In the genomic region with DNA sequence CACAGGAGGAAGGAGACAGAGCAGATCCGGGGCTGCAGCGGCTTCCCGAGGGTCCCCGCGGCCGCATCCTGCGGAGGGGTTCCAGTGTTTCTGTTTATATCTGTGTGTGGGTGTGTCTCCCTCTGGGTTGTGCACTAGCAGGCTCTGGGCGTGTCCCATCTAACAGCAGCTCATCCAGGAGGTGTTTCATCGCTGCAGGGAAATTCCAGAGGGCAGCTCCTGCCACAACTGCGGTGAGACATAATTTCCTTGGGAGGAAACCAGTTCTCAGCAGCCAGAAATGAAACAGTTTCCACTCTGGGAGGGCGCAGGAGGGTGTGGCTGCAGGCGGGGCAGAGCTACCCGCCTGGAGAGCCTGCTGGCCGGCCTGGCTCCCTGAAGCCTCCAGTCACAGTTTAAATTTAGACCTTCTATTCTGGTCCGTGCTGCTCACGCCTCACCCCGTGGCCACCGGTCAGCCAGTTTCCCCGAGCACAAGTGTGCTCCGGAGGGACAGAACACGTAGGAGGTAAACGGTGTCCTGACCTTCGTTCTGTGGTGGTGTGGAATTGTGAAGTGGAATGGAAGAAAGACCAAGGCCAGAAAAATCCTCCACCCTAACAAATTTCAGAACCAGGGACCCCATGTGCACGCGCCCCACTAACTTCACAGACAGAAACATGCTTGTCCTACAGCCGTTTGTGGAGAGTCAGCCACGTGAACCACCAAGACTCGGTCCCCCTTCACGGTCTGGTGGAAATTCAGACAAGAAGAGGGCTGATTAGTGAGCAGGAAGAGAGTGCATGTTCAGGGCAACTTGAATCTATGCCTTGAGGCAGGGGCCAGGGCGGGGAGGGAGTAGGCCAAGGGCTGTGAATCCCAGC, we compare ENCODE assay signal across 8 cellular contexts. TPM values are rescaled to one million over a fixed set of nuclear protein-coding genes. Genes with fewer than 3 reads are reported as not detected.
DNase-seq lines count a peak whose midpoint lies in the region; ATAC-seq and TF ChIP-seq lines count a peak whose summit lies in the region.

No MANE protein-coding gene starts in this region.

- TF ChIP-seq POLR2A in Peyer's patch (IDR thresholded peaks at IDR 0.05): no peak
- TF ChIP-seq POLR2A in uterus (IDR thresholded peaks at IDR 0.05): peak; percentile 59 to 70

- peak overlapping the region; percentile 53 to 89 (median 78) for H3K27ac ChIP-seq in Peyer's patch
- H3K27ac ChIP-seq in psoas muscle: peak overlapping the region; percentile 95
- H3K27ac ChIP-seq in uterus: peak overlapping the region; percentile 97 to 100

- H3K4me1 Mint-ChIP-seq in activated T-helper 2 cell treated with anti-CD3 and anti-CD28 coated beads, Interferon-gamma antibody, Interleukin-2, Interleukin-4, amounts not matched to agents 10 μg/mL and 5 μg/mL and 100 μg/mL, durations not matched to agents 14 hours and 24 hours and 36 hours (ENCODE audit: low read depth): peaks cover 14% of the 10 kb centered on the region

- ATAC-seq in HG02852 (IDR thresholded peaks at IDR 0.05; ENCODE audit: unreplicated experiment) (peak; percentile 62), psoas muscle (peak; percentile 94 to 97 (median 96)), GM19467 (IDR thresholded peaks at IDR 0.05; ENCODE audit: unreplicated experiment) (no peak)

- H3K9me3 ChIP-seq in Peyer's patch: no peaks in the 10 kb centered on the region
- no peaks in the 10 kb centered on the region for H3K9me3 ChIP-seq in psoas muscle
- H3K9me3 ChIP-seq in uterus: no peaks in the 10 kb centered on the region

- H3K27me3 ChIP-seq in Peyer's patch (no peaks in the 10 kb centered on the region), psoas muscle (ENCODE audit: insufficient read depth in 3 of 3, low read length in 2 of 3) (no peaks in the 10 kb centered on the region), uterus (no peaks in the 10 kb centered on the region)

- H3K36me3 ChIP-seq in Peyer's patch: no peaks in the 10 kb centered on the region
- H3K36me3 ChIP-seq in psoas muscle (ENCODE audit: insufficient read depth in 1 of 2, low read depth in 1 of 2): no peaks in the 10 kb centered on the region
- H3K36me3 ChIP-seq in uterus: no peaks in the 10 kb centered on the region

- 6 to 8% (median 7%) methylated on average over 30 of the region's 30 CpGs for WGBS in psoas muscle, 3 donors

- H3K36me3 Mint-ChIP-seq in activated T-helper 2 cell treated with anti-CD3 and anti-CD28 coated beads, Interferon-gamma antibody, Interleukin-2, Interleukin-4, amounts not matched to agents 10 μg/mL and 5 μg/mL and 100 μg/mL, durations not matched to agents 14 hours and 24 hours and 36 hours (ENCODE audit: low read depth): no peaks in the 10 kb centered on the region

- no peak for TF ChIP-seq CTCF in Peyer's patch (IDR thresholded peaks at IDR 0.05)
- no peak for TF ChIP-seq CTCF in psoas muscle (IDR thresholded peaks at IDR 0.05)
- peak in 2 of 4 experiments; percentile 12 to 32 for TF ChIP-seq CTCF in uterus (IDR thresholded peaks at IDR 0.05)

- H3K4me1 ChIP-seq in Peyer's patch (peaks cover 0 to 28% (median 5%) of the 10 kb centered on the region in 4 donors), psoas muscle (peaks cover 42% of the 10 kb centered on the region), uterus (peaks cover 6 to 9% of the 10 kb centered on the region in 2 donors)

- peak; percentile 95 for DNase-seq in GM04504 (ENCODE audit: low read depth)
- peak; percentile 33 to 91 (median 87) for DNase-seq in Peyer's patch
- DNase-seq in activated T-helper 2 cell treated with anti-CD3 and anti-CD28 coated beads, Interferon-gamma antibody, Interleukin-2, Interleukin-4, amounts not matched to agents 10 μg/mL and 5 μg/mL and 100 μg/mL, durations not matched to agents 14 hours and 24 hours and 36 hours (ENCODE audit: low spot score): peak; percentile 68
- peak; percentile 95 for DNase-seq in fibroblast of the conjunctiva (ENCODE audit: low read depth)
- peak; percentile 89 to 95 for DNase-seq in psoas muscle
- DNase-seq in uterus: peak; percentile 87 to 93

- H3K4me3 ChIP-seq in Peyer's patch: peak overlapping the region; percentile 3 to 23 (median 12)
- peak overlapping the region; percentile 46 for H3K4me3 ChIP-seq in psoas muscle
- H3K4me3 ChIP-seq in uterus: peak overlapping the region; percentile 3 to 9

- no peaks in the 10 kb centered on the region for H3K27me3 Mint-ChIP-seq in activated T-helper 2 cell treated with anti-CD3 and anti-CD28 coated beads, Interferon-gamma antibody, Interleukin-2, Interleukin-4, amounts not matched to agents 10 μg/mL and 5 μg/mL and 100 μg/mL, durations not matched to agents 14 hours and 24 hours and 36 hours (ENCODE audit: low read depth)

- intact Hi-C loops in activated T-helper 2 cell treated with anti-CD3 and anti-CD28 coated beads, Interferon-gamma antibody, Interleukin-2, Interleukin-4, amounts not matched to agents 10 μg/mL and 5 μg/mL and 100 μg/mL, durations not matched to agents 14 hours and 24 hours and 36 hours (cut with micrococcal nuclease): loop anchor here (1.0 to 2.0 kb wide), 3 partner anchors 19 to 32 kb away; no protein-coding TSS in a partner anchor
- intact Hi-C loops in psoas muscle (cut with DNase I): loop anchor here in 1 of 2 donors (2.0 kb wide), 1 partner anchor 28 kb away; no protein-coding TSS in a partner anchor
- intact Hi-C loops in uterus (cut with DNase I; ENCODE audit: low total_unique reads): no loop called here

- H3K9me3 Mint-ChIP-seq in activated T-helper 2 cell treated with anti-CD3 and anti-CD28 coated beads, Interferon-gamma antibody, Interleukin-2, Interleukin-4, amounts not matched to agents 10 μg/mL and 5 μg/mL and 100 μg/mL, durations not matched to agents 14 hours and 24 hours and 36 hours: no peaks in the 10 kb centered on the region

- H3K4me3 Mint-ChIP-seq in activated T-helper 2 cell treated with anti-CD3 and anti-CD28 coated beads, Interferon-gamma antibody, Interleukin-2, Interleukin-4, amounts not matched to agents 10 μg/mL and 5 μg/mL and 100 μg/mL, durations not matched to agents 14 hours and 24 hours and 36 hours (ENCODE audit: low read depth): peak overlapping the region; percentile 68

- peak overlapping the region; percentile 91 for H3K27ac Mint-ChIP-seq in activated T-helper 2 cell treated with anti-CD3 and anti-CD28 coated beads, Interferon-gamma antibody, Interleukin-2, Interleukin-4, amounts not matched to agents 10 μg/mL and 5 μg/mL and 100 μg/mL, durations not matched to agents 14 hours and 24 hours and 36 hours

RNA-seq across cellular contexts. Expression of gene TEX44, which starts 50.2 kb away (rescaled TPM):
- total RNA-seq in Peyer's patch: not detected
- total RNA-seq in activated T-helper 2 cell treated with anti-CD3 and anti-CD28 coated beads, Interferon-gamma antibody, Interleukin-2, Interleukin-4, amounts not matched to agents 10 μg/mL and 5 μg/mL and 100 μg/mL, durations not matched to agents 14 hours and 24 hours and 36 hours: not detected in 2 replicates
- not detected for total RNA-seq in psoas muscle
- not detected for polyA plus RNA-seq in psoas muscle
- total RNA-seq in uterus: not detected

Comparison
In these comparisons a context has a peak if more than half of its experiments do, and no peak if none do; other contexts are left out.
1. POLR2A ChIP-seq: peak in uterus (2 of 2); none in Peyer's patch (0 of 2).
2. Peak in every context shown above with its lines, with median percentiles within 50 percentile points of each other: DNase-seq, H3K27ac ChIP-seq and H3K4me3 ChIP-seq.